Comparison of ENCODE assay signal across 11 cellular contexts in genomic region chr7:107233981-107234380, GRCh38.
"Had no signal": no experiment of that assay in that cellular context is flagged by ENCODE, and none has a peak within 500 bp of the region (broad histone marks: within the 10 kb centered on the region; RNA-seq: fewer than 3 reads in every experiment).

No MANE protein-coding gene starts in this region.

- ATAC-seq: stimulated activated naive CD8-positive, alpha-beta T cell treated with anti-CD3 and anti-CD28 coated beads, Interleukin-15, Interleukin-2, amounts not matched to agents 100 U/mL and 50 U/mL, for 24 hours had no signal

- H3K27ac ChIP-seq: brain microvascular endothelial cell, upper lobe of right lung had no signal

- H3K27me3 ChIP-seq: brain microvascular endothelial cell, heart left ventricle, upper lobe of right lung had no signal

- DNase-seq: activated B cell treated with CpG ODN at 0.5 μM for 24 hours; activated CD4-positive, alpha-beta T cell treated with anti-CD3 and anti-CD28 coated beads, Interleukin-2, amount 10 ng/mL, durations not matched to agents 24 days and 14 days; activated effector memory CD4-positive, alpha-beta T cell treated with Interleukin-2 at 50 U/mL for 16 hours; activated T-cell treated with anti-CD3 and anti-CD28 coated beads for 4 hours; brain microvascular endothelial cell; heart left ventricle; stimulated activated CD4-positive, alpha-beta T cell treated with anti-CD3 and anti-CD28 coated beads, Interleukin-2, amount 100 ng/mL, for 48 hours; stimulated activated naive CD8-positive, alpha-beta T cell treated with anti-CD3 and anti-CD28 coated beads, Interleukin-15, Interleukin-2, amounts not matched to agents 100 U/mL and 50 U/mL, for 24 hours; upper lobe of right lung had no signal

- FAIRE-seq: frontal cortex, islet of Langerhans had no signal

- H3K4me1 ChIP-seq: upper lobe of right lung had no signal
